In the genomic region with DNA sequence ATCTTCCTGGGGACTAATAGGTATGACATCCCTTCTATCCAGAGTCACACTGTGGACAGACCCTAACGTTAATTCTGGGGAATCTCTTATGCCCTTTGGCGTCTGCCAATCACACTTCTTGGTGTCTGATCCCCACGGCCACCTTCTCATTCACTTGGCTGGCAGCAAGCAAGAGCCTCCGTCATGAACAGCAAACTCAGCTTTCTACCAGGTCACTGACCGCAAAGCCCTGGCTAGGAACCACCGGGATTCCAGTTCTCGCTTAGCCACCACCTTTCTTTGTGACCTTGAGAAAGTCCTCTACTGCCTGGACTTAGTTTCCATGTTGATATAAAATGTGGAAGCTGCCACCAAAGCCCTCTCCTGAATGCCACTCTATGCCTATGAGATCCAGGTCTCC, we compare ENCODE assay signal across 22 cellular contexts.
A peak's percentile ranks its signal among the peaks of the same experiment; 100 is the strongest.
DNase-seq lines count a peak whose midpoint lies in the region; ATAC-seq, FAIRE-seq and TF ChIP-seq lines count a peak whose summit lies in the region.
"Had no signal": no experiment of that assay in that cellular context is flagged by ENCODE, and none has a peak within 500 bp of the region (broad histone marks: within the 10 kb centered on the region; RNA-seq: fewer than 3 reads in every experiment).

No MANE protein-coding gene starts in this region.

- ATAC-seq in sciatic nerve: no peak
- ATAC-seq in GM21447 (IDR thresholded peaks at IDR 0.05; ENCODE audit: unreplicated experiment): no peak
- no peak for ATAC-seq in GM21367 (IDR thresholded peaks at IDR 0.05; ENCODE audit: unreplicated experiment)
- ATAC-seq: A549, GM12878, HCT116, HepG2 had no signal

- intact Hi-C loops in kidney (cut with DNase I) (no loop called here), sciatic nerve (cut with DNase I) (no loop called here)

- no peak overlapping the region for H3K4me3 ChIP-seq in kidney (ENCODE audit: low read length in 2 of 2)
- H3K4me3 ChIP-seq: A549; BLaER1 treated with 17β-estradiol and CSF1 and Interleukin-3, amounts not matched to agents 10 nM and 100 nM; GM12878; GM23248 had no signal

- peaks cover 3 to 13% of the 10 kb centered on the region in 2 donors for H3K9me3 ChIP-seq in kidney (ENCODE audit: control insufficient read depth in 1 of 2, low read length in 2 of 2)

- FAIRE-seq in kidney (lab: Jason Lieb, UNC): no peak
- FAIRE-seq: A549, GM12878, HepG2 had no signal

- H3K27ac ChIP-seq in kidney (ENCODE audit: low read depth in 2 of 2, low read length in 2 of 2): no peak overlapping the region
- H3K27ac ChIP-seq: 22Rv1; A549; BLaER1 treated with 17β-estradiol and CSF1 and Interleukin-3, amounts not matched to agents 10 nM and 100 nM; GM23248 had no signal

- peak; percentile 37 for DNase-seq in activated effector memory CD4-positive, alpha-beta T cell treated with anti-CD3 and anti-CD28 coated beads, Interleukin-2, amount 50 U/mL, for 16 hours
- no peak for DNase-seq in activated effector memory CD4-positive, alpha-beta T cell treated with Interleukin-2 at 50 U/mL for 16 hours
- DNase-seq in kidney (peak; percentile 13), sciatic nerve (ENCODE audit: low spot score) (peak; percentile 33), AG08396 (ENCODE audit: low spot score) (no peak)
- DNase-seq: CD4-positive, CD25-positive, alpha-beta regulatory T cell; CD8-positive, alpha-beta memory T cell; COR-L47; DMS 273 treated with DMSO at 0.1 percent for 48 hours; DMS53; DND-41; EL; GM23248; HFFc6 had no signal

- H3K36me3 ChIP-seq in kidney (ENCODE audit: control insufficient read depth in 1 of 2, insufficient read depth in 2 of 2, low read length in 2 of 2): no peaks in the 10 kb centered on the region
- H3K36me3 ChIP-seq: BLaER1 treated with 17β-estradiol and CSF1 and Interleukin-3, amounts not matched to agents 10 nM and 100 nM had no signal

- TF ChIP-seq CTCF in kidney (IDR thresholded peaks at IDR 0.05; ENCODE audit: borderline replicate concordance, extremely low read depth, insufficient read depth): no peak

- no peaks in the 10 kb centered on the region for H3K4me1 ChIP-seq in kidney (ENCODE audit: control insufficient read depth in 1 of 2, insufficient read depth in 1 of 2, low read depth in 1 of 2, low read length in 2 of 2)
- H3K4me1 ChIP-seq: A549; BLaER1 treated with 17β-estradiol and CSF1 and Interleukin-3, amounts not matched to agents 10 nM and 100 nM had no signal

- H3K9ac ChIP-seq in kidney (ENCODE audit: low read length in 2 of 2): no peak overlapping the region
- H3K9ac ChIP-seq: BLaER1 treated with 17β-estradiol and CSF1 and Interleukin-3, amounts not matched to agents 10 nM and 100 nM; GM23248 had no signal

Comparison
In these comparisons a context has a peak if more than half of its experiments do, and no peak if none do; other contexts are left out.
1. DNase-seq: peak in activated effector memory CD4-positive, alpha-beta T cell treated with anti-CD3 and anti-CD28 coated beads, Interleukin-2, amount 50 U/mL, for 16 hours (single experiment), kidney (single experiment) and sciatic nerve (single experiment); none in activated effector memory CD4-positive, alpha-beta T cell treated with Interleukin-2 at 50 U/mL for 16 hours (single experiment) and AG08396 (single experiment).